In the genomic region with DNA sequence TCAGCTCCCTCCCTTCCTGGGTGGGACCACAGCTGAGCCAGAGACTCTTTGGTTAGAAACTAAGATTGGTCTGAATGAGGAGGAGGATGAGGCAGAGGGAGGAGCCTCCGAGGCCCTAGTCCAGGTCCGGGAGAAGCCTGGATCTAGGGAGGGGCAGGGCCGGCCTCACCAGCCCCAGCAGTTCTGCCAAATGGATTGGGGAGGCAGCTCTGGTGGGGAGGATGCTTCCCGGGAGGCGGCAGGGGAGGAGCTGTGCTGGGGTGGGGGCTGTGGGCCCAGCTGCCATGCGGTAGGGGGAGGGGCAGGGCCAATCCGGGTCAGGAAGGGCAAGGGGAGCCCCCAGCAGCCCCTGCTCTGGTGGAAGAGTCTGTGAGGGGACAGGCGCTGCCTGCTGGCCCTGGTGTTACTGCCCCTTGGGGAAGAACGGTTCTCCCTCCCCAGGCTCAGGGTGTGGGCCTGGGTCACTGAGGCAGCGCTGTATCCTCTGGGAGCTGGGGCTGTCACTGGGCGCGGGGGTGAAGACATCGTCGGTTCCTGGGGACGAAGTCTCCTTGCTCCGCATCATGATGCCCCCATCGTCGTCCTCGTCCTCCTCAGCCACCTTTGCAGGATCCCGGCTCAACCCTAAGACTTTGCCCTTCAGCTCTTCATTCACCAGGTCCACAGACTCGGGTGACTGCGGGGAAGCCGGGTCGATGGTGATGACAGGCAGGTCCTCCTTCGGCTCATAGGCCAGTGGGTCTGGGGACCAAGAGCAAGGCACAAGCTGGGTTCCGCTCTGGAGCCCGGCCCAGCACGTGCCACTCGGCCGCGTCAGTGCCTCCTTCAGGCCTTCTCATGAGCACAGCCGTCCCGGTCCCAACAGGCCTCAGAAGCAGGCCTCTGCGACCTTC, we compare ENCODE assay signal across 8 cellular contexts. TPM values are rescaled to one million over a fixed set of nuclear protein-coding genes. Genes with fewer than 3 reads are reported as not detected.
DNase-seq lines count a peak whose midpoint lies in the region; ATAC-seq and TF ChIP-seq lines count a peak whose summit lies in the region.

No MANE protein-coding gene starts in this region.

- H2AFZ ChIP-seq in OCI-LY3 (ENCODE audit: low read depth, low read length): no peak overlapping the region

- ATAC-seq in esophagus mucosa: peak; percentile 31
- peak; percentile 57 for ATAC-seq in omental fat pad (ENCODE audit: low FRiP score)
- no peak for ATAC-seq in GM19467 (IDR thresholded peaks at IDR 0.05; ENCODE audit: unreplicated experiment)

- H3K9ac ChIP-seq in OCI-LY3 (ENCODE audit: low read length): no peak overlapping the region

- H3K4me3 ChIP-seq in OCI-LY3 (ENCODE audit: low read length): no peak overlapping the region

- no peaks in the 10 kb centered on the region for H3K79me2 ChIP-seq in OCI-LY3 (ENCODE audit: low read length)

- no peaks in the 10 kb centered on the region for H4K20me1 ChIP-seq in OCI-LY3 (ENCODE audit: insufficient read depth, low read length)

- no peaks in the 10 kb centered on the region for H3K36me3 ChIP-seq in OCI-LY3 (replicated peaks; ENCODE audit: low read depth, low read length)

- DNase-seq in COLO668 (lab: John Stamatoyannopoulos, UW; ENCODE audit: unreplicated experiment) (peak; percentile 56), omental fat pad (ENCODE audit: low spot score) (no peak), GM19240 (ENCODE audit: insufficient read length, low spot score) (no peak), cerebellum (ENCODE audit: low spot score) (no peak), NCI-H446 (lab: John Stamatoyannopoulos, UW) (no peak)

- TF ChIP-seq CTCF in OCI-LY3 (IDR thresholded peaks at IDR 0.05; ENCODE audit: low read depth, low read length): no peak
- TF ChIP-seq CTCF in omental fat pad (IDR thresholded peaks at IDR 0.05): no peak

- H3K27ac ChIP-seq in OCI-LY3 (ENCODE audit: low read length): no peak overlapping the region; the same call in 1 of the 2 replicates

- H3K4me2 ChIP-seq in OCI-LY3 (ENCODE audit: low read length): 0 out of 2 replicates have a peak overlapping the region, but pooled peaks have one; percentile 20

- H3K27me3 ChIP-seq in OCI-LY3 (ENCODE audit: low read depth, low read length): no peaks in the 10 kb centered on the region

- peaks cover 10% of the 10 kb centered on the region for H3K4me1 ChIP-seq in OCI-LY3 (ENCODE audit: low read length)

- no peaks in the 10 kb centered on the region for H3K9me3 ChIP-seq in OCI-LY3 (ENCODE audit: insufficient read depth, low read length)

RNA-seq across cellular contexts. Expression of a gene that starts 54.8 kb away (rescaled TPM):
- total RNA-seq in esophagus mucosa (27.3 TPM), omental fat pad (10 to 100 TPM in 2 of 4 donors, 1 to 10 TPM in 2; 6.1 to 12.0 (median 10.0) TPM), cerebellum (3.9 TPM)
